10 cellular contexts compared by ENCODE assay signal in genomic region chrX:115234220-115234557, GRCh38. TPM values are rescaled to one million over a fixed set of nuclear protein-coding genes. Genes with fewer than 3 reads are reported as not detected.
DNase-seq lines count a peak whose midpoint lies in the region; ATAC-seq and TF ChIP-seq lines count a peak whose summit lies in the region.
"Had no signal": no experiment of that assay in that cellular context is flagged by ENCODE, and none has a peak within 500 bp of the region (broad histone marks: within the 10 kb centered on the region; RNA-seq: fewer than 3 reads in every experiment).

No MANE protein-coding gene starts in this region.

- in situ Hi-C loops in KBM-7 (cut with MboI; ENCODE audit: low pct_unique_long_range_greater_than_20kb, low sequenced_read_pairs), result no loop called here

- H3K27me3 ChIP-seq in A673 (replicated peaks; ENCODE audit: insufficient read depth, low read depth, low read length, poor library complexity), result peaks cover 58% of the 10 kb centered on the region
- H3K27me3 ChIP-seq in gastroesophageal sphincter, result no peaks in the 10 kb centered on the region
- H3K27me3 ChIP-seq in prostate gland (replicated peaks; ENCODE audit: insufficient read depth), result no peaks in the 10 kb centered on the region

- no peak for TF ChIP-seq POLR2A in gastroesophageal sphincter (IDR thresholded peaks at IDR 0.05)
- TF ChIP-seq POLR2A in prostate gland (IDR thresholded peaks at IDR 0.05), result no peak

- ATAC-seq in gastroesophageal sphincter, result no peak

- TF ChIP-seq EP300 in gastroesophageal sphincter (IDR thresholded peaks at IDR 0.05), result no peak

- H3K4me1 ChIP-seq in A673 (ENCODE audit: insufficient read depth, low read length, poor library complexity, severe bottlenecking) (no peaks in the 10 kb centered on the region), gastroesophageal sphincter (peaks cover 0 to 42% (median 0%) of the 10 kb centered on the region in 3 donors), prostate gland (replicated peaks) (no peaks in the 10 kb centered on the region)
- H3K4me1 ChIP-seq: BLaER1 had no signal

- no TSS peak for BruUV-seq in A673 (replicated peaks; lab: Mats Ljungman, UMichigan)

- POLR2A ChIA-PET in A673 (lab: Charles Lee; ENCODE audit: low non-redundant PET), result no interaction called here

- peak; percentile 1 for DNase-seq in A673 (ENCODE audit: low spot score)
- DNase-seq in SK-N-MC (ENCODE audit: low read depth, low spot score), result no peak
- no peak for DNase-seq in prostate gland (ENCODE audit: low spot score)
- DNase-seq in KBM-7, result no peak
- DNase-seq in cortex of kidney (lab: John Stamatoyannopoulos, UW), result no peak
- DNase-seq in NCI-H2081 (lab: John Stamatoyannopoulos, UW), result no peak
- DNase-seq in HT-29 (ENCODE audit: low spot score), result no peak
- DNase-seq: naive B cell had no signal

- H3K36me3 ChIP-seq in A673 (ENCODE audit: insufficient read depth, low read length, poor library complexity, severe bottlenecking), result no peaks in the 10 kb centered on the region
- H3K36me3 ChIP-seq in SK-N-MC (ENCODE audit: insufficient read depth, low read length), result no peaks in the 10 kb centered on the region
- no peaks in the 10 kb centered on the region for H3K36me3 ChIP-seq in gastroesophageal sphincter
- H3K36me3 ChIP-seq in prostate gland, result no peaks in the 10 kb centered on the region
- H3K36me3 ChIP-seq: BLaER1 had no signal

- H3K27ac ChIP-seq in A673 (ENCODE audit: low read depth, low read length, poor library complexity, severe bottlenecking) (no peak overlapping the region), SK-N-MC (no peak overlapping the region), gastroesophageal sphincter (peak overlapping the region; percentile 18 to 85 (median 79)), prostate gland (peak overlapping the region in 1 of 2 donors; percentile 71)
- H3K27ac ChIP-seq: BLaER1 had no signal

- 0 to 20% methylated on average over 6 to 7 of the region's 8 CpGs for WGBS in gastroesophageal sphincter (ENCODE audit: low coverage in 1 of 2), 2 donors
- WGBS in prostate gland, result 4% methylated on average over 8 of the region's 8 CpGs

- peak overlapping the region; percentile 53 for H3K4me3 ChIP-seq in A673 (ENCODE audit: low read depth, low read length, poor library complexity, severe bottlenecking)
- peak overlapping the region; percentile 83 for H3K4me3 ChIP-seq in SK-N-MC
- peak overlapping the region; percentile 71 to 99 for H3K4me3 ChIP-seq in gastroesophageal sphincter
- H3K4me3 ChIP-seq in prostate gland, result peak overlapping the region; percentile 45 to 52
- H3K4me3 ChIP-seq: BLaER1 had no signal

- H3K9ac ChIP-seq in SK-N-MC (ENCODE audit: insufficient read length), result no peak overlapping the region
- H3K9ac ChIP-seq: BLaER1 had no signal

- intact Hi-C loops in A673 (cut with micrococcal nuclease; ENCODE audit: unreplicated experiment), result no loop called here
- intact Hi-C loops in prostate gland (cut with DNase I), result no loop called here

- TF ChIP-seq CTCF in A673 (conservative IDR thresholded peaks at IDR 0.05; ENCODE audit: low read depth, low read length) (no peak), gastroesophageal sphincter (IDR thresholded peaks at IDR 0.05) (no peak), prostate gland (IDR thresholded peaks at IDR 0.05) (no peak)

- H3K9me3 ChIP-seq in A673 (ENCODE audit: low read depth, low read length, poor library complexity, severe bottlenecking) (no peaks in the 10 kb centered on the region), SK-N-MC (ENCODE audit: low read depth, low read length) (no peaks in the 10 kb centered on the region), gastroesophageal sphincter (no peaks in the 10 kb centered on the region), prostate gland (no peaks in the 10 kb centered on the region)
- H3K9me3 ChIP-seq: BLaER1 had no signal

- CTCF ChIA-PET in A673 (lab: Charles Lee), result no interaction called here

RNA-seq across cellular contexts. Expression of gene LRCH2, which starts 0.3 kb away (rescaled TPM):
- total RNA-seq in A673 (2021) (4.2 and 4.8 TPM in 2 replicates), gastroesophageal sphincter (10 to 100 TPM; 10.8 to 17.1 (median 14.5) TPM), prostate gland (1 to 10 TPM; 5.6 to 7.0 TPM)
- not detected in 2 replicates for total RNA-seq in HT-29 (2014; rRNA removed; shearing (Covaris generic))

RNA-seq across cellular contexts. Expression of gene RBMXL3, which starts 45.0 kb away (rescaled TPM):
- total RNA-seq in A673 (2021) (not detected in 2 replicates), gastroesophageal sphincter (not detected), prostate gland (1 to 10 TPM in 1 of 2 donors, not detected in 1; 1.4 TPM)
- total RNA-seq in HT-29 (2014; rRNA removed; shearing (Covaris generic)), result not detected in 2 replicates

RNA-seq across cellular contexts. Expression of gene LUZP4, which starts 55.3 kb away (rescaled TPM):
- not detected in 2 replicates for total RNA-seq in A673 (2021)
- not detected for total RNA-seq in gastroesophageal sphincter
- 10 to 100 TPM in 1 of 2 donors, not detected in 1; 10.1 TPM for total RNA-seq in prostate gland
- total RNA-seq in HT-29 (2014; rRNA removed; shearing (Covaris generic)), result not detected in 2 replicates

Comparison
In these comparisons a context has a peak if more than half of its experiments do, and no peak if none do; other contexts are left out.
1. H3K27ac ChIP-seq: peak in gastroesophageal sphincter (4 of 4); none in A673 (single experiment) and SK-N-MC (single experiment).
2. Peak in every context shown above with its lines, with median percentiles within 50 percentile points of each other: H3K4me3 ChIP-seq.